In genomic region chr14:23578560-23579310, GRCh38 we compare ENCODE assay signal across 10 cellular contexts. TPM values are rescaled to one million over a fixed set of nuclear protein-coding genes. Genes with fewer than 3 reads are reported as not detected.
DNase-seq lines count a peak whose midpoint lies in the region; ATAC-seq and TF ChIP-seq lines count a peak whose summit lies in the region.
"Had no signal": no experiment of that assay in that cellular context is flagged by ENCODE, and none has a peak within 500 bp of the region (broad histone marks: within the 10 kb centered on the region; RNA-seq: fewer than 3 reads in every experiment).

Gene JPH4, minus strand, starts transcription at chr14:23578790. Its CDS starts 1,337 bp downstream, at chr14:23577453.

- peaks cover 0 to 11% (median 0%) of the 10 kb centered on the region in 11 experiments; a peak in 6 of 22 replicates for H3K9me3 ChIP-seq in BLaER1 treated with 17β-estradiol and CSF1 and Interleukin-3, amounts not matched to agents 10 nM and 100 nM (replicated peaks in 1 of 11)
- no peaks in the 10 kb centered on the region; the same call in 1 of the 2 replicates for H3K9me3 ChIP-seq in IMR-90 (ENCODE audit: control insufficient read depth, insufficient read depth, low read length)
- H3K9me3 ChIP-seq in muscle layer of duodenum (ENCODE audit: control insufficient read depth in 1 of 2, low read length in 2 of 2) = no peaks in the 10 kb centered on the region

- no peak for TF ChIP-seq POLR2A in IMR-90 (IDR thresholded peaks at IDR 0.05; ENCODE audit: low read depth, low read length)

- H4K5ac ChIP-seq in IMR-90 (ENCODE audit: low read depth, low read length) = no peak within 1 kb of the TSS

- BruUV-seq in IMR-90 (replicated peaks; lab: Mats Ljungman, UMichigan) = no TSS peak

- no peaks in the 10 kb centered on the region for H4K20me1 ChIP-seq in BLaER1 treated with 17β-estradiol and CSF1 and Interleukin-3, amounts not matched to agents 10 nM and 100 nM
- no peaks in the 10 kb centered on the region; the same call in 1 of the 2 replicates for H4K20me1 ChIP-seq in IMR-90 (ENCODE audit: insufficient read depth, low read length)

- no peak within 1 kb of the TSS for H4K91ac ChIP-seq in IMR-90 (ENCODE audit: insufficient read depth, low read depth, low read length)

- no peak for TF ChIP-seq RAD21 in IMR-90 (IDR thresholded peaks at IDR 0.05; ENCODE audit: low read length)

- H3K9ac ChIP-seq in BLaER1 treated with 17β-estradiol and CSF1 and Interleukin-3, amounts not matched to agents 10 nM and 100 nM = no peak within 1 kb of the TSS
- no peak within 1 kb of the TSS; the same call in 1 of the 2 replicates for H3K9ac ChIP-seq in IMR-90 (ENCODE audit: low read depth, low read length)

- CTCF ChIA-PET in IMR-90 (lab: Yijun Ruan, JAX) = no interaction called here

- H3K23ac ChIP-seq in IMR-90 (ENCODE audit: low read depth, low read length) = no peak within 1 kb of the TSS

- H2BK20ac ChIP-seq in IMR-90 (ENCODE audit: low read depth, low read length) = no peak within 1 kb of the TSS

- peak within 1 kb of the TSS in 8 of 11 experiments; percentile 15 to 46 (median 24); a peak in 8 of 22 replicates for H3K4me2 ChIP-seq in BLaER1 treated with 17β-estradiol and CSF1 and Interleukin-3, amounts not matched to agents 10 nM and 100 nM
- no peak within 1 kb of the TSS for H3K4me2 ChIP-seq in IMR-90 (ENCODE audit: low read depth, low read length)

- H3K4ac ChIP-seq in IMR-90 (ENCODE audit: low read depth, low read length) = no peak within 1 kb of the TSS

- no peak within 1 kb of the TSS for H3K18ac ChIP-seq in IMR-90 (ENCODE audit: low read depth, low read length)

- H3K36me3 ChIP-seq in BLaER1 treated with 17β-estradiol and CSF1 and Interleukin-3, amounts not matched to agents 10 nM and 100 nM = no peaks in the 10 kb centered on the region
- H3K36me3 ChIP-seq in IMR-90 (ENCODE audit: control insufficient read depth, insufficient read depth, low read length) = no peaks in the 10 kb centered on the region
- no peaks in the 10 kb centered on the region for H3K36me3 ChIP-seq in muscle layer of duodenum (ENCODE audit: control insufficient read depth in 1 of 2, insufficient read depth in 2 of 2, low read length in 2 of 2)

- H2AFZ ChIP-seq in IMR-90 (replicated peaks; ENCODE audit: low read length, poor library complexity) = peak within 1 kb of the TSS; percentile 32

- H3K4me1 Mint-ChIP-seq in central memory CD8-positive, alpha-beta T cell = peaks cover 17% of the 10 kb centered on the region

- POLR2A ChIA-PET in IMR-90 (lab: Charles Lee; ENCODE audit: unreplicated experiment) = interaction anchor here (0.6 kb wide), 1 partner anchor 1292 kb away, joined by 3 read pairs; no protein-coding TSS in a partner anchor

- H3K27me3 Mint-ChIP-seq in central memory CD8-positive, alpha-beta T cell = peaks cover 61% of the 10 kb centered on the region

- H2AK5ac ChIP-seq in IMR-90 (ENCODE audit: low read depth, low read length) = no peak within 1 kb of the TSS

- H4K8ac ChIP-seq in IMR-90 (ENCODE audit: low read depth in 2 of 2, low read length in 2 of 2) = no peak within 1 kb of the TSS

- intact Hi-C loops in IMR-90 (cut with micrococcal nuclease) = no loop called here

- H3K4me3 Mint-ChIP-seq in central memory CD8-positive, alpha-beta T cell = peak within 1 kb of the TSS; percentile 5

- no peak within 1 kb of the TSS for H2AK9ac ChIP-seq in IMR-90 (replicated peaks; ENCODE audit: low read depth, low read length, poor library complexity)

- no peak for TF ChIP-seq CTCF in IMR-90 (conservative IDR thresholded peaks at IDR 0.05; ENCODE audit: low read depth, low read length)

- peaks cover 27 to 43% (median 38%) of the 10 kb centered on the region in 11 experiments for H3K27me3 ChIP-seq in BLaER1 treated with 17β-estradiol and CSF1 and Interleukin-3, amounts not matched to agents 10 nM and 100 nM
- H3K27me3 ChIP-seq in IMR-90 (ENCODE audit: control insufficient read depth, insufficient read depth, low read length) = peaks cover 59% of the 10 kb centered on the region
- H3K27me3 ChIP-seq in muscle layer of duodenum (ENCODE audit: low read depth, low read length) = peaks cover 14% of the 10 kb centered on the region

- H2BK15ac ChIP-seq in IMR-90 (ENCODE audit: low read depth, low read length) = no peak within 1 kb of the TSS

- no peaks in the 10 kb centered on the region for H3K9me1 ChIP-seq in IMR-90 (ENCODE audit: insufficient read depth, low read length)

- no peaks in the 10 kb centered on the region for H3K9me3 Mint-ChIP-seq in central memory CD8-positive, alpha-beta T cell

- 3% methylated on average over 13 of the region's 18 CpGs; no CpG with 5 or more reads in 1 of the 2 experiments for WGBS in IMR-90 (ENCODE audit: extremely low coverage in 2 of 2, insufficient read length in 1 of 2), 2 experiments

- no peak within 1 kb of the TSS for H2BK5ac ChIP-seq in IMR-90 (ENCODE audit: low read depth, low read length, poor library complexity, severe bottlenecking)

- no peak within 1 kb of the TSS for H3K14ac ChIP-seq in IMR-90 (replicated peaks; ENCODE audit: low read depth, low read length)

- H3K79me1 ChIP-seq in IMR-90 (ENCODE audit: low read depth in 1 of 2, low read length in 2 of 2) = no peaks in the 10 kb centered on the region

- DNase-seq in IMR-90 = no peak
- DNase-seq in central memory CD8-positive, alpha-beta T cell (ENCODE audit: low spot score in 2 of 2) = no peak
- DNase-seq in amniotic stem cell (lab: John Stamatoyannopoulos, UW) = no peak
- DNase-seq in NOMO-1 treated with DMSO at 0.1 percent for 48 hours (lab: John Stamatoyannopoulos, UW; ENCODE audit: unreplicated experiment) = no peak
- DNase-seq: activated CD8-positive, alpha-beta memory T cell treated with anti-CD3 and anti-CD28 coated beads, Interleukin-2, amount 50 U/mL, for 4 hours had no signal

- H2BK120ac ChIP-seq in IMR-90 (ENCODE audit: low read depth, low read length) = no peak within 1 kb of the TSS

- H3K27ac ChIP-seq in BLaER1 treated with 17β-estradiol and CSF1 and Interleukin-3, amounts not matched to agents 10 nM and 100 nM = no peak within 1 kb of the TSS
- H3K27ac ChIP-seq in IMR-90 (ENCODE audit: insufficient read depth, low read length) (no peak within 1 kb of the TSS), muscle layer of duodenum (ENCODE audit: low read length) (no peak within 1 kb of the TSS)

- dilution Hi-C loops in IMR-90 (cut with HindIII; ENCODE audit: low sequenced_read_pairs, unreplicated experiment) = no loop called here

- peaks cover 2% of the 10 kb centered on the region for H3K36me3 Mint-ChIP-seq in central memory CD8-positive, alpha-beta T cell (ENCODE audit: insufficient read depth)

- no peak within 1 kb of the TSS for H3K4me3 ChIP-seq in BLaER1 treated with 17β-estradiol and CSF1 and Interleukin-3, amounts not matched to agents 10 nM and 100 nM
- H3K4me3 ChIP-seq in IMR-90 (ENCODE audit: insufficient read depth, low read depth, low read length) = no peak within 1 kb of the TSS
- peak within 1 kb of the TSS; percentile 11 to 50 for H3K4me3 ChIP-seq in muscle layer of duodenum (ENCODE audit: low read depth in 1 of 2, low read length in 2 of 2)

- H3K4me1 ChIP-seq in BLaER1 treated with 17β-estradiol and CSF1 and Interleukin-3, amounts not matched to agents 10 nM and 100 nM = peaks cover 0 to 9% (median 5%) of the 10 kb centered on the region in 10 experiments; a peak in 10 of 20 replicates
- H3K4me1 ChIP-seq in IMR-90 (ENCODE audit: control insufficient read depth, insufficient read depth, low read length) (no peaks in the 10 kb centered on the region), muscle layer of duodenum (ENCODE audit: control insufficient read depth in 1 of 2, insufficient read depth in 2 of 2, low read length in 2 of 2) (peaks cover 0 to 34% of the 10 kb centered on the region in 2 donors)

- H3K27ac Mint-ChIP-seq in central memory CD8-positive, alpha-beta T cell (ENCODE audit: low read depth) = peak within 1 kb of the TSS; percentile 60

- H3K56ac ChIP-seq in IMR-90 (ENCODE audit: extremely low read depth, insufficient read depth, low read length) = no peak within 1 kb of the TSS

- ATAC-seq in IMR-90 (ENCODE audit: low read depth) (no peak), HG03025 (IDR thresholded peaks at IDR 0.05; ENCODE audit: low FRiP score, unreplicated experiment) (no peak), HG03565 (IDR thresholded peaks at IDR 0.05; ENCODE audit: unreplicated experiment) (no peak)
- no peak for ATAC-seq in central memory CD8-positive, alpha-beta T cell (replicated peaks; ENCODE audit: extremely low read depth, poor library complexity, severe bottlenecking)

- in situ Hi-C loops in IMR-90 (cut with MboI; ENCODE audit: low sequenced_read_pairs) = no loop called here

TF ChIP-seq in IMR-90, 13 proteins besides CTCF, POLR2A, EP300 and RAD21 (continues in another document):
- TF ChIP-seq CEBPB (IDR thresholded peaks at IDR 0.05; ENCODE audit: low read depth, low read length) = no peak
- TF ChIP-seq RFX5 (IDR thresholded peaks at IDR 0.05; ENCODE audit: low read depth, low read length) = no peak
- TF ChIP-seq, protein P1, sequence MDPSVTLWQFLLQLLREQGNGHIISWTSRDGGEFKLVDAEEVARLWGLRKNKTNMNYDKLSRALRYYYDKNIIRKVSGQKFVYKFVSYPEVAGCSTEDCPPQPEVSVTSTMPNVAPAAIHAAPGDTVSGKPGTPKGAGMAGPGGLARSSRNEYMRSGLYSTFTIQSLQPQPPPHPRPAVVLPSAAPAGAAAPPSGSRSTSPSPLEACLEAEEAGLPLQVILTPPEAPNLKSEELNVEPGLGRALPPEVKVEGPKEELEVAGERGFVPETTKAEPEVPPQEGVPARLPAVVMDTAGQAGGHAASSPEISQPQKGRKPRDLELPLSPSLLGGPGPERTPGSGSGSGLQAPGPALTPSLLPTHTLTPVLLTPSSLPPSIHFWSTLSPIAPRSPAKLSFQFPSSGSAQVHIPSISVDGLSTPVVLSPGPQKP (IDR thresholded peaks at IDR 0.05; ENCODE audit: borderline replicate concordance, low read depth, low read length) = no peak
- TF ChIP-seq RCOR1 (IDR thresholded peaks at IDR 0.05; ENCODE audit: insufficient replicate concordance, low read length) = no peak
- no peak for TF ChIP-seq MAZ (IDR thresholded peaks at IDR 0.05; ENCODE audit: borderline replicate concordance, low read depth, low read length)
- TF ChIP-seq NFE2L2 (IDR thresholded peaks at IDR 0.05; ENCODE audit: low read depth, low read length) = no peak
- no peak for TF ChIP-seq CHD1 (IDR thresholded peaks at IDR 0.05; ENCODE audit: low read depth, low read length)
- no peak for TF ChIP-seq SMC3 (IDR thresholded peaks at IDR 0.05; ENCODE audit: low read depth, low read length)
- TF ChIP-seq MXI1 (IDR thresholded peaks at IDR 0.05; ENCODE audit: borderline replicate concordance, low read depth, low read length) = no peak
- no peak for TF ChIP-seq FOS (IDR thresholded peaks at IDR 0.05; ENCODE audit: low read depth, low read length)
- TF ChIP-seq MAFK (IDR thresholded peaks at IDR 0.05; ENCODE audit: low read depth, low read length) = no peak

RNA-seq across cellular contexts. Expression of gene JPH4, which starts in this region (rescaled TPM):
- not detected in 2 replicates for total RNA-seq in IMR-90 (2012; rRNA removed)
- polyA plus RNA-seq in IMR-90 (2012; rRNA removed) = not detected in 2 replicates
- polyA plus RNA-seq in IMR-90 (2012; cell fraction: cytosol; rRNA removed) = not detected in 2 replicates
- not detected in 2 replicates for polyA plus RNA-seq in IMR-90 (2012; cell fraction: nucleus; rRNA removed; ENCODE audit: low replicate concordance)
- total RNA-seq: H4 had no signal

Comparison
In these comparisons a context has a peak if more than half of its experiments do, and no peak if none do; other contexts are left out.
1. H3K4me3 ChIP-seq: peak in muscle layer of duodenum (2 of 2); none in BLaER1 treated with 17β-estradiol and CSF1 and Interleukin-3, amounts not matched to agents 10 nM and 100 nM (0 of 10) and IMR-90 (single experiment).